In genomic region chr5:141343242-141343952, GRCh38 we compare ENCODE assay signal across 8 cellular contexts. TPM values are rescaled to one million over a fixed set of nuclear protein-coding genes. Genes with fewer than 3 reads are reported as not detected.
DNase-seq lines count a peak whose midpoint lies in the region; ATAC-seq and TF ChIP-seq lines count a peak whose summit lies in the region.

Gene PCDHGA3 (plus strand): TSS chr5:141343829. CDS start chr5:141344034, 205 bp downstream.

- peak within 1 kb of the TSS; percentile 60 for H3K27ac ChIP-seq in cardiac muscle cell
- H3K27ac ChIP-seq in testis, result no peak within 1 kb of the TSS

- H3K9me3 ChIP-seq in cardiac muscle cell (ENCODE audit: low read depth) (no peaks in the 10 kb centered on the region), testis (no peaks in the 10 kb centered on the region)

- TF ChIP-seq CTCF in WI38 (IDR thresholded peaks at IDR 0.05; ENCODE audit: low read depth, low read length) (peak; percentile 26), cardiac muscle cell (IDR thresholded peaks at IDR 0.05; ENCODE audit: low read depth, low read length) (peak; percentile 42), testis (IDR thresholded peaks at IDR 0.05) (peak; percentile 24 to 56 (median 49))

- no peaks in the 10 kb centered on the region for H3K4me1 ChIP-seq in cardiac muscle cell (ENCODE audit: low read depth)
- no peaks in the 10 kb centered on the region for H3K4me1 ChIP-seq in testis

- H3K27me3 ChIP-seq in cardiac muscle cell (no peaks in the 10 kb centered on the region), testis (no peaks in the 10 kb centered on the region)

- ATAC-seq in GM21423 (IDR thresholded peaks at IDR 0.05; ENCODE audit: unreplicated experiment), result no peak
- ATAC-seq in GM19467 (IDR thresholded peaks at IDR 0.05; ENCODE audit: unreplicated experiment), result no peak

- TF ChIP-seq POLR2A in testis (IDR thresholded peaks at IDR 0.05), result no peak

- 18 to 20% methylated on average over 9 of the region's 9 CpGs for WGBS in testis, 2 donors

- H3K4me3 ChIP-seq in WI38 (ENCODE audit: low read depth, low read length), result 0 out of 2 replicates have a peak within 1 kb of the TSS, but pooled peaks have one; percentile 1
- no peak within 1 kb of the TSS for H3K4me3 ChIP-seq in cardiac muscle cell
- H3K4me3 ChIP-seq in testis, result peak within 1 kb of the TSS; percentile 21 to 46

- intact Hi-C loops in testis (cut with DNase I; ENCODE audit: low total_unique reads), result no loop called here

- peak; percentile 37 for DNase-seq in activated CD4-positive, alpha-beta T cell treated with anti-CD3 and anti-CD28 coated beads for 48 hours
- no peak for DNase-seq in activated CD4-positive, alpha-beta T cell treated with anti-CD3 and anti-CD28 coated beads for 1 hour
- DNase-seq in cardiac muscle cell (ENCODE audit: low read depth in 1 of 2, low spot score in 1 of 2) (peak in 1 of 2 donors; percentile 63), testis (peak; percentile 69), globus pallidus (ENCODE audit: low spot score) (no peak)

- H3K36me3 ChIP-seq in cardiac muscle cell (no peaks in the 10 kb centered on the region), testis (ENCODE audit: low read depth, missing control alignments) (no peaks in the 10 kb centered on the region)

RNA-seq across cellular contexts. Expression of gene PCDHGA3, which starts in this region (rescaled TPM):
- total RNA-seq in cardiac muscle cell (1.5 and 3.2 TPM in 2 replicates), testis (10 to 100 TPM; 19.3 to 31.8 TPM)
- polyA plus RNA-seq in cardiac muscle cell (1.4 and 2.2 TPM in 2 replicates), testis (ENCODE audit: insufficient read depth, low read depth, low replicate concordance) (4.4 TPM)

Comparison
In these comparisons a context has a peak if more than half of its experiments do, and no peak if none do; other contexts are left out.
1. DNase-seq: peak in activated CD4-positive, alpha-beta T cell treated with anti-CD3 and anti-CD28 coated beads for 48 hours (single experiment) and testis (single experiment); none in activated CD4-positive, alpha-beta T cell treated with anti-CD3 and anti-CD28 coated beads for 1 hour (single experiment) and globus pallidus (single experiment).
2. Peak in every context shown above with its lines, with median percentiles within 50 percentile points of each other: CTCF ChIP-seq.